In genomic region chr5:68077349-68077894, GRCh38 we compare ENCODE assay signal across 22 cellular contexts.
"Had no signal": no experiment of that assay in that cellular context is flagged by ENCODE, and none has a peak within 500 bp of the region (broad histone marks: within the 10 kb centered on the region; RNA-seq: fewer than 3 reads in every experiment).

No MANE protein-coding gene starts in this region.

- H3K4me3 ChIP-seq: gastroesophageal sphincter, hepatocyte, lung, mucosa of descending colon, right lobe of liver, testis, vagina had no signal

- H3K9me3 ChIP-seq: gastroesophageal sphincter, mucosa of descending colon, neutrophil, right lobe of liver, testis, vagina had no signal

- DNase-seq: activated B cell treated with CpG ODN at 0.5 μM for 24 hours; activated CD8-positive, alpha-beta memory T cell treated with anti-CD3 and anti-CD28 coated beads, Interleukin-2, amount 10 ng/mL, durations not matched to agents 7 days and 5 days; activated CD8-positive, alpha-beta T cell treated with anti-CD3 and anti-CD28 coated beads, Interleukin-2, amount 10 ng/mL, durations not matched to agents 7 days and 5 days; activated naive CD8-positive, alpha-beta T cell treated with anti-CD3 and anti-CD28 coated beads, Interleukin-2, amount 50 U/mL, for 24 hours; activated T-cell treated with anti-CD3 and anti-CD28 coated beads, Interleukin-2, amount 50 U/mL, for 48 hours; amygdala; caudate nucleus; cortex of kidney; kidney; mucosa of descending colon; right lobe of liver; stimulated activated CD4-positive, alpha-beta T cell treated with anti-CD3 and anti-CD28 coated beads, Interleukin-12 subunit alpha, Interleukin-12 subunit beta, amount 100 ng/mL, for 4 hours; stimulated activated CD4-positive, alpha-beta T cell treated with anti-CD3 and anti-CD28 coated beads, Interleukin-4, amount 100 ng/mL, for 1 hour; stimulated activated naive CD8-positive, alpha-beta T cell treated with anti-CD3 and anti-CD28 coated beads, Interleukin-15, Interleukin-2, amounts not matched to agents 100 U/mL and 50 U/mL, for 24 hours; T-helper 17 cell; testis had no signal

- ATAC-seq: activated CD8-positive, alpha-beta memory T cell treated with anti-CD3 and anti-CD28 coated beads, Interleukin-2, amount 10 ng/mL, durations not matched to agents 7 days and 5 days; activated CD8-positive, alpha-beta T cell treated with anti-CD3 and anti-CD28 coated beads, Interleukin-2, amount 10 ng/mL, durations not matched to agents 7 days and 5 days; activated naive CD8-positive, alpha-beta T cell treated with anti-CD3 and anti-CD28 coated beads, Interleukin-2, amount 50 U/mL, for 24 hours; gastroesophageal sphincter; mucosa of descending colon; natural killer cell treated with Interleukin-12 subunit alpha and Interleukin-12 subunit beta and Interleukin-15 and Interleukin-18, amount 100 ng/mL, for 72 hours; right lobe of liver; stimulated activated naive CD8-positive, alpha-beta T cell treated with anti-CD3 and anti-CD28 coated beads, Interleukin-15, Interleukin-2, amounts not matched to agents 100 U/mL and 50 U/mL, for 24 hours; T-helper 17 cell had no signal

- H3K27ac ChIP-seq: gastroesophageal sphincter, hepatocyte, neutrophil, right lobe of liver, testis, vagina had no signal

- H3K4me1 ChIP-seq: gastroesophageal sphincter, testis, vagina had no signal

- H3K36me3 ChIP-seq: gastroesophageal sphincter, neutrophil, right lobe of liver, vagina had no signal

- H3K27me3 ChIP-seq: gastroesophageal sphincter, hepatocyte, neutrophil, right lobe of liver, testis, vagina had no signal
